13 cellular contexts compared by ENCODE assay signal in the genomic region with DNA sequence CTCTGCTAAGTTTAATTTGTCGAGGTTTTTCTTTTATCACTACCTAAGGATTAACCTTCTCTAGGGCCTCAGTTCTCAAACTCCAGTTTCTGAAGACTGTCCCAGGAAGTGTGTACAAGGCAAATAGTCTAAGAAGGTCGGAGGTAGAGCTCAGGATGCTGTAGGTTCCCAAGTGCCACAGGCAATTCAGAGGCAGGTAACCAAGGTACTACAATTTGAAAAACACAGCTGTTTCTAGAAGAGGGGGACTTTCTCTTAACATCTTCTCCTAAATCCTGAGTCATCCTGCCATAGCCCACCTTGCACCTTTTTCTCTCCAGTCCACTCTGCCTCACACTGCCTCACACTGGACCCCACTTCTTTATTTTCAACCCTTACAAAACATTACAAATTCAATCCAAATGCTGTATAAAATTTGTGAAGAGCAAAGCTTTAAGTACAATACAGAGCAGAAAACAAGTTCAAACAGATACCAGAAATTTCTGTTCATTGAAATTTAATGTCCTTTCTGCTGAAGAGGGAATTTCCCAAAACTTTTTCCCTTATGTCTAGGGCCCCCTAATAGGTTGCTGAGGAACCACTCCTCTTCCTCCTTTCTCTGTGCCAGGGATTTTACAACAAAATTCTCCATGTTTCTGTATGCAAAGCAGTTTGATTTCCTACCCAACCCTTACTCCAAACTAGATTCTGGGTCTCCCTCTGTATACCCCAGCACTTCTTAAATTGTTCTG. TPM values are rescaled to one million over a fixed set of nuclear protein-coding genes. Genes with fewer than 3 reads are reported as not detected.
A peak's percentile ranks its signal among the peaks of the same experiment; 100 is the strongest.
DNase-seq lines count a peak whose midpoint lies in the region; ATAC-seq and TF ChIP-seq lines count a peak whose summit lies in the region.
"Had no signal": no experiment of that assay in that cellular context is flagged by ENCODE, and none has a peak within 500 bp of the region (broad histone marks: within the 10 kb centered on the region; RNA-seq: fewer than 3 reads in every experiment).

No MANE protein-coding gene starts in this region.

- TF ChIP-seq CTCF in C4-2B (conservative IDR thresholded peaks at IDR 0.05), result no peak
- no peak for TF ChIP-seq CTCF in ascending aorta (IDR thresholded peaks at IDR 0.05)

- ATAC-seq in GM21447 (IDR thresholded peaks at IDR 0.05; ENCODE audit: unreplicated experiment) (peak; percentile 5), memory B cell (ENCODE audit: low read depth) (no peak), GM18520 (IDR thresholded peaks at IDR 0.05; ENCODE audit: unreplicated experiment) (no peak), HG03571 (IDR thresholded peaks at IDR 0.05; ENCODE audit: unreplicated experiment) (no peak)

- H3K4me1 ChIP-seq in ascending aorta, result peaks cover 9 to 30% of the 10 kb centered on the region in 2 donors
- H3K4me1 ChIP-seq: BE2C had no signal

- intact Hi-C loops in ascending aorta (cut with DNase I), result no loop called here

- DNase-seq in ascending aorta (ENCODE audit: low spot score in 2 of 2) (no peak), memory B cell (ENCODE audit: low spot score in 2 of 2) (no peak), NCI-H82 (lab: John Stamatoyannopoulos, UW) (no peak)
- DNase-seq in activated CD4-positive, alpha-beta T cell treated with anti-CD3 and anti-CD28 coated beads, Interleukin-2, amount 50 U/mL, for 4 hours, result no peak
- DNase-seq: activated CD4-positive, CD25-positive, alpha-beta regulatory T cell treated with anti-CD3 and anti-CD28 coated beads, Interleukin-2, amount 50 U/mL, for 72 hours; BE2C had no signal

- H3K4me3 Mint-ChIP-seq in memory B cell, result peak overlapping the region; percentile 14
- H3K4me3 Mint-ChIP-seq: activated T-helper 1 cell treated with anti-CD3 and anti-CD28 coated beads, Interleukin-12 subunit alpha, Interleukin-12 subunit beta, Interleukin-2, Interleukin-4 antibody, amounts not matched to agents 30 ng/mL and 10 ng/mL and 1 ng/mL, durations not matched to agents 14 hours and 24 hours and 36 hours had no signal

- no peaks in the 10 kb centered on the region for H3K27me3 ChIP-seq in ascending aorta
- H3K27me3 ChIP-seq: BE2C, esophagus muscularis mucosa had no signal

- H3K36me3 Mint-ChIP-seq in memory B cell, result peaks cover 2% of the 10 kb centered on the region

- peak overlapping the region; percentile 54; the same call in 1 of the 2 replicates for H3K27ac ChIP-seq in C4-2B
- H3K27ac ChIP-seq in ascending aorta, result peak overlapping the region; percentile 32 to 63
- H3K27ac ChIP-seq: SK-N-MC had no signal

- no peaks in the 10 kb centered on the region for H3K9me3 Mint-ChIP-seq in memory B cell
- H3K9me3 Mint-ChIP-seq: activated T-helper 1 cell treated with anti-CD3 and anti-CD28 coated beads, Interleukin-12 subunit alpha, Interleukin-12 subunit beta, Interleukin-2, Interleukin-4 antibody, amounts not matched to agents 30 ng/mL and 10 ng/mL and 1 ng/mL, durations not matched to agents 14 hours and 24 hours and 36 hours had no signal

- no peak overlapping the region for H3K27ac Mint-ChIP-seq in memory B cell
- H3K27ac Mint-ChIP-seq: activated T-helper 1 cell treated with anti-CD3 and anti-CD28 coated beads, Interleukin-12 subunit alpha, Interleukin-12 subunit beta, Interleukin-2, Interleukin-4 antibody, amounts not matched to agents 30 ng/mL and 10 ng/mL and 1 ng/mL, durations not matched to agents 14 hours and 24 hours and 36 hours had no signal

- no peaks in the 10 kb centered on the region for H3K9me3 ChIP-seq in ascending aorta
- H3K9me3 ChIP-seq: BE2C, esophagus muscularis mucosa had no signal

- H3K27me3 Mint-ChIP-seq in memory B cell, result no peaks in the 10 kb centered on the region

- H3K4me1 Mint-ChIP-seq in memory B cell, result peaks cover 25% of the 10 kb centered on the region

- H3K36me3 ChIP-seq in ascending aorta, result no peaks in the 10 kb centered on the region
- H3K36me3 ChIP-seq: BE2C, esophagus muscularis mucosa had no signal

- peak overlapping the region in 1 of 2 donors; percentile 47 for H3K4me3 ChIP-seq in ascending aorta
- H3K4me3 ChIP-seq: esophagus muscularis mucosa, SK-N-MC had no signal

RNA-seq across cellular contexts. Expression of a gene that starts 43.0 kb away (rescaled TPM):
- 8.4 TPM for total RNA-seq in ascending aorta
- total RNA-seq: activated T-helper 1 cell treated with anti-CD3 and anti-CD28 coated beads, Interleukin-12 subunit alpha, Interleukin-12 subunit beta, Interleukin-2, Interleukin-4 antibody, amounts not matched to agents 30 ng/mL and 10 ng/mL and 1 ng/mL, durations not matched to agents 14 hours and 24 hours and 36 hours had no signal
